ENCODE assay signal across 10 cellular contexts in the genomic region with DNA sequence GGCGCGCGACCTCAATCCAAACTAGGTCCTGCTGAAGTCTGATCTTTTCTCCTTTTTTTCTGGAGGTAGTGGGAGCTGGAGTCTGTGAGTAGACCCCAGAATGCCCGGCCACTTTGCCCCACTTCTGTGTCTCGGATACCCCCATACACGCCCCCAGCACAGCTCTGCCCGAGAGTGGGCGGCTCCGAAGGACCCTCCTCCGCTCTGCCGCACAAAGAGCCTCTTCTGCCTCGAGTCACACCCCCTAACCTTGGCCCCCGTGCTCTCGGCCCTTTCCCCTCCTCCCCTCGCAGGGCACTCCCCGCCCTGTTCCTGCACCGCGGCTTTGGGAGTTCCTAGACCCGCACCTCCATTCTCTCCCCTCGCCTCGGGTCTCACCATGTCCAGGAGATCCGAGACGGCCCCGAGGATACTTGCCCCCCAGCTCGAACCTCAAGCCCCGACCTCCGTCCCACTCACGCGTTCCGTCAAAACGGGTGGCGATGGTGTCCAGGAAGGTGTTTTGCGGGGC. TPM values are rescaled to one million over a fixed set of nuclear protein-coding genes. Genes with fewer than 3 reads are reported as not detected.
DNase-seq lines count a peak whose midpoint lies in the region; ATAC-seq and TF ChIP-seq lines count a peak whose summit lies in the region.
"Had no signal": no experiment of that assay in that cellular context is flagged by ENCODE, and none has a peak within 500 bp of the region (broad histone marks: within the 10 kb centered on the region; RNA-seq: fewer than 3 reads in every experiment).

No MANE protein-coding gene starts in this region.

- H3K27me3 ChIP-seq in BLaER1 treated with 17β-estradiol and CSF1 and Interleukin-3, amounts not matched to agents 10 nM and 100 nM = peaks cover 34 to 72% (median 58%) of the 10 kb centered on the region in 11 experiments
- H3K27me3 ChIP-seq in mammary epithelial cell (ENCODE audit: insufficient read depth, low read length) = peaks cover 12% of the 10 kb centered on the region

- H3K4me1 ChIP-seq in BLaER1 treated with 17β-estradiol and CSF1 and Interleukin-3, amounts not matched to agents 10 nM and 100 nM = peaks cover 35 to 71% (median 48%) of the 10 kb centered on the region in 10 experiments
- H3K4me1 ChIP-seq in mammary epithelial cell (ENCODE audit: insufficient read depth, low read length) = peaks cover 21% of the 10 kb centered on the region

- peak overlapping the region in 5 of 11 experiments; percentile 6 to 58 (median 40); a peak in 5 of 22 replicates for H3K9ac ChIP-seq in BLaER1 treated with 17β-estradiol and CSF1 and Interleukin-3, amounts not matched to agents 10 nM and 100 nM
- H3K9ac ChIP-seq in mammary epithelial cell (ENCODE audit: insufficient read depth, low read length) = no peak overlapping the region

- peaks cover 0 to 13% (median 0%) of the 10 kb centered on the region in 11 experiments; a peak in 8 of 22 replicates for H4K20me1 ChIP-seq in BLaER1 treated with 17β-estradiol and CSF1 and Interleukin-3, amounts not matched to agents 10 nM and 100 nM
- H4K20me1 ChIP-seq in mammary epithelial cell (ENCODE audit: insufficient read depth, low read length) = no peaks in the 10 kb centered on the region

- 3% methylated on average over 14 of the region's 33 CpGs for WGBS in mammary epithelial cell (ENCODE audit: low coverage, missing lambda C conversion rate)

- H3K4me1 Mint-ChIP-seq in nephron progenitor cell = peaks cover 15% of the 10 kb centered on the region

- H3K4me2 ChIP-seq in BLaER1 treated with 17β-estradiol and CSF1 and Interleukin-3, amounts not matched to agents 10 nM and 100 nM = peak overlapping the region; percentile 57 to 96 (median 79)
- peak overlapping the region; percentile 65 for H3K4me2 ChIP-seq in mammary epithelial cell (ENCODE audit: insufficient read depth, low read depth, low read length)

- in situ Hi-C loops in mammary epithelial cell (cut with MboI; ENCODE audit: low sequenced_read_pairs in 2 of 2) = no loop called here

- intact Hi-C loops in mammary epithelial cell (cut with micrococcal nuclease) = loop anchor here (5.0 kb wide), 1 partner anchor 48 kb away; no protein-coding TSS in a partner anchor

- no peak for DNase-seq in HFF-Myc (ENCODE audit: extremely low read depth, low read depth)
- no peak for DNase-seq in mammary epithelial cell
- peak; percentile 25 for DNase-seq in nephron progenitor cell
- DNase-seq in occipital lobe (lab: John Stamatoyannopoulos, UW) = no peak
- DNase-seq in AG20443 (ENCODE audit: low spot score) = no peak

- no peaks in the 10 kb centered on the region for H3K79me2 ChIP-seq in mammary epithelial cell (ENCODE audit: insufficient read depth, low read length)

- no peaks in the 10 kb centered on the region for H3K36me3 ChIP-seq in BLaER1 treated with 17β-estradiol and CSF1 and Interleukin-3, amounts not matched to agents 10 nM and 100 nM
- no peaks in the 10 kb centered on the region for H3K36me3 ChIP-seq in mammary epithelial cell (ENCODE audit: insufficient read depth, low read length)

- H3K36me3 Mint-ChIP-seq in nephron progenitor cell (ENCODE audit: low read depth) = no peaks in the 10 kb centered on the region

- no peak overlapping the region for H2AFZ ChIP-seq in mammary epithelial cell (ENCODE audit: low read depth, low read length)

- no peaks in the 10 kb centered on the region for H3K9me3 Mint-ChIP-seq in nephron progenitor cell

- TF ChIP-seq CTCF in HFF-Myc (IDR thresholded peaks at IDR 0.05; ENCODE audit: low read depth, low read length, missing control alignments) = no peak
- no peak for TF ChIP-seq CTCF in mammary epithelial cell (conservative IDR thresholded peaks at IDR 0.05 in 1 of 2, IDR thresholded peaks at IDR 0.05 in 1 of 2; ENCODE audit: extremely low read depth in 1 of 2, insufficient read depth in 1 of 2, low read depth in 1 of 2, low read length in 2 of 2)
- no peak for TF ChIP-seq CTCF in nephron progenitor cell (IDR thresholded peaks at IDR 0.05)

- ATAC-seq in HG03097 (IDR thresholded peaks at IDR 0.05; ENCODE audit: low FRiP score, unreplicated experiment) = no peak
- ATAC-seq in GM21723 (IDR thresholded peaks at IDR 0.05; ENCODE audit: unreplicated experiment) = no peak

- CTCF ChIA-PET in mammary epithelial cell (lab: Charles Lee; ENCODE audit: low non-redundant PET) = interaction anchor here (0.6 kb wide), 1 partner anchor 1897 kb away, joined by 4 read pairs; no protein-coding TSS in a partner anchor

- no peak overlapping the region for H3K27ac ChIP-seq in BLaER1 treated with 17β-estradiol and CSF1 and Interleukin-3, amounts not matched to agents 10 nM and 100 nM
- no peak overlapping the region for H3K27ac ChIP-seq in mammary epithelial cell (ENCODE audit: insufficient read depth, low read depth, low read length)

- H3K27ac Mint-ChIP-seq in nephron progenitor cell = no peak overlapping the region

- peak overlapping the region; percentile 50 for H3K4me3 Mint-ChIP-seq in nephron progenitor cell

- BruUV-seq in mammary epithelial cell (replicated peaks; lab: Mats Ljungman, UMichigan) = no TSS peak

- H3K9me3 ChIP-seq in BLaER1 treated with 17β-estradiol and CSF1 and Interleukin-3, amounts not matched to agents 10 nM and 100 nM (replicated peaks in 1 of 11) = peaks cover 0 to 17% (median 3%) of the 10 kb centered on the region in 11 experiments; a peak in 5 of 22 replicates
- no peaks in the 10 kb centered on the region for H3K9me3 ChIP-seq in mammary epithelial cell (replicated peaks; ENCODE audit: insufficient read depth, low read length)

- peak overlapping the region; percentile 44 to 66 (median 55); a peak in 18 of 20 replicates for H3K4me3 ChIP-seq in BLaER1 treated with 17β-estradiol and CSF1 and Interleukin-3, amounts not matched to agents 10 nM and 100 nM
- H3K4me3 ChIP-seq in HFF-Myc (replicated peaks; ENCODE audit: low read depth, low read length) = peak overlapping the region; percentile 11; the same call in 1 of the 2 replicates
- H3K4me3 ChIP-seq in mammary epithelial cell (replicated peaks in 1 of 3; ENCODE audit: insufficient read depth in 1 of 3, low read depth in 2 of 3, low read length in 3 of 3) = peak overlapping the region in 2 of 3 experiments; percentile 23 to 33

- peaks cover 86% of the 10 kb centered on the region for H3K27me3 Mint-ChIP-seq in nephron progenitor cell (ENCODE audit: low read depth, poor library complexity)

- dilution Hi-C loops in mammary epithelial cell (cut with HindIII; ENCODE audit: low sequenced_read_pairs) = no loop called here

RNA-seq across cellular contexts. Expression of a gene that starts 0.5 kb away (rescaled TPM):
- total RNA-seq in mammary epithelial cell (not detected), occipital lobe (0.31 TPM)
- polyA plus RNA-seq in mammary epithelial cell = 0.01 TPM
- polyA minus RNA-seq in mammary epithelial cell = 1.7 TPM
- total RNA-seq: fibroblast of lung had no signal

RNA-seq across cellular contexts. Expression of a gene that starts 4.8 kb away (rescaled TPM):
- not detected for total RNA-seq in mammary epithelial cell
- not detected for polyA plus RNA-seq in mammary epithelial cell
- polyA minus RNA-seq in mammary epithelial cell = not detected
- not detected for total RNA-seq in occipital lobe
- total RNA-seq: activated CD8-positive, alpha-beta memory T cell treated with anti-CD3 and anti-CD28 coated beads for 36 hours; fibroblast of lung had no signal
- polyA plus RNA-seq: fibroblast of lung had no signal

RNA-seq across cellular contexts. Expression of a gene that starts 13.8 kb away (rescaled TPM):
- 10 to 100 TPM; 10.9 to 24.8 TPM for total RNA-seq in mammary epithelial cell
- polyA plus RNA-seq in mammary epithelial cell = 7.6 TPM
- polyA minus RNA-seq in mammary epithelial cell = 3.0 TPM
- 5.5 TPM for total RNA-seq in occipital lobe

RNA-seq across cellular contexts. Expression of a gene that starts 25.7 kb away (rescaled TPM):
- total RNA-seq in mammary epithelial cell (100 to 1,000 TPM in 1 of 2 donors, 10 to 100 TPM in 1; 98.4 to 135 TPM), occipital lobe (35.1 TPM)
- 176 TPM for polyA plus RNA-seq in mammary epithelial cell
- polyA minus RNA-seq in mammary epithelial cell = 114 TPM

RNA-seq across cellular contexts. Expression of a gene that starts 57.9 kb away (rescaled TPM):
- not detected for total RNA-seq in mammary epithelial cell
- polyA plus RNA-seq in mammary epithelial cell = not detected
- polyA minus RNA-seq in mammary epithelial cell = not detected
- not detected for total RNA-seq in occipital lobe
- total RNA-seq: fibroblast of lung had no signal
- polyA plus RNA-seq: fibroblast of lung had no signal
